In genomic region chr14:35078082-35078481, GRCh38 we compare ENCODE assay signal across 1 cellular context.
TF ChIP-seq lines count a peak whose summit lies in the region.

No MANE protein-coding gene starts in this region.

TF ChIP-seq in HepG2, 621 proteins besides CTCF, POLR2A, EP300 and RAD21 (continued from another document and continues in another):
- TF ChIP-seq, protein P1, sequence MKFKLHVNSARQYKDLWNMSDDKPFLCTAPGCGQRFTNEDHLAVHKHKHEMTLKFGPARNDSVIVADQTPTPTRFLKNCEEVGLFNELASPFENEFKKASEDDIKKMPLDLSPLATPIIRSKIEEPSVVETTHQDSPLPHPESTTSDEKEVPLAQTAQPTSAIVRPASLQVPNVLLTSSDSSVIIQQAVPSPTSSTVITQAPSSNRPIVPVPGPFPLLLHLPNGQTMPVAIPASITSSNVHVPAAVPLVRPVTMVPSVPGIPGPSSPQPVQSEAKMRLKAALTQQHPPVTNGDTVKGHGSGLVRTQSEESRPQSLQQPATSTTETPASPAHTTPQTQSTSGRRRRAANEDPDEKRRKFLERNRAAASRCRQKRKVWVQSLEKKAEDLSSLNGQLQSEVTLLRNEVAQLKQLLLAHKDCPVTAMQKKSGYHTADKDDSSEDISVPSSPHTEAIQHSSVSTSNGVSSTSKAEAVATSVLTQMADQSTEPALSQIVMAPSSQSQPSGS (CRISPR knock-in tag; IDR thresholded peaks at IDR 0.05): 0 out of 2 replicates have a peak, but pooled peaks have one; percentile 60
- TF ChIP-seq MTERF4 (CRISPR knock-in tag; IDR thresholded peaks at IDR 0.05): no peak
- peak; percentile 71 to 87 for TF ChIP-seq NR2F1 (CRISPR knock-in tag; IDR thresholded peaks at IDR 0.05)
- no peak for TF ChIP-seq PRPF4 (IDR thresholded peaks at IDR 0.05; ENCODE audit: low read depth, low read length, poor library complexity, severe bottlenecking)
- no peak for TF ChIP-seq ZNF337 (CRISPR knock-in tag; IDR thresholded peaks at IDR 0.05; ENCODE audit: borderline replicate concordance, low read depth)
- TF ChIP-seq, protein P2, sequence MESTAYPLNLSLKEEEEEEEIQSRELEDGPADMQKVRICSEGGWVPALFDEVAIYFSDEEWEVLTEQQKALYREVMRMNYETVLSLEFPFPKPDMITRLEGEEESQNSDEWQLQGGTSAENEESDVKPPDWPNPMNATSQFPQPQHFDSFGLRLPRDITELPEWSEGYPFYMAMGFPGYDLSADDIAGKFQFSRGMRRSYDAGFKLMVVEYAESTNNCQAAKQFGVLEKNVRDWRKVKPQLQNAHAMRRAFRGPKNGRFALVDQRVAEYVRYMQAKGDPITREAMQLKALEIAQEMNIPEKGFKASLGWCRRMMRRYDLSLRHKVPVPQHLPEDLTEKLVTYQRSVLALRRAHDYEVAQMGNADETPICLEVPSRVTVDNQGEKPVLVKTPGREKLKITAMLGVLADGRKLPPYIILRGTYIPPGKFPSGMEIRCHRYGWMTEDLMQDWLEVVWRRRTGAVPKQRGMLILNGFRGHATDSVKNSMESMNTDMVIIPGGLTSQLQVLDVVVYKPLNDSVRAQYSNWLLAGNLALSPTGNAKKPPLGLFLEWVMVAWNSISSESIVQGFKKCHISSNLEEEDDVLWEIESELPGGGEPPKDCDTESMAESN (CRISPR knock-in tag; conservative IDR thresholded peaks at IDR 0.05): no peak
- TF ChIP-seq, protein P3, sequence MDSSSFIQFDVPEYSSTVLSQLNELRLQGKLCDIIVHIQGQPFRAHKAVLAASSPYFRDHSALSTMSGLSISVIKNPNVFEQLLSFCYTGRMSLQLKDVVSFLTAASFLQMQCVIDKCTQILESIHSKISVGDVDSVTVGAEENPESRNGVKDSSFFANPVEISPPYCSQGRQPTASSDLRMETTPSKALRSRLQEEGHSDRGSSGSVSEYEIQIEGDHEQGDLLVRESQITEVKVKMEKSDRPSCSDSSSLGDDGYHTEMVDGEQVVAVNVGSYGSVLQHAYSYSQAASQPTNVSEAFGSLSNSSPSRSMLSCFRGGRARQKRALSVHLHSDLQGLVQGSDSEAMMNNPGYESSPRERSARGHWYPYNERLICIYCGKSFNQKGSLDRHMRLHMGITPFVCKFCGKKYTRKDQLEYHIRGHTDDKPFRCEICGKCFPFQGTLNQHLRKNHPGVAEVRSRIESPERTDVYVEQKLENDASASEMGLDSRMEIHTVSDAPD (CRISPR knock-in tag; IDR thresholded peaks at IDR 0.05): peak; percentile 94
- TF ChIP-seq ZFY (CRISPR knock-in tag; IDR thresholded peaks at IDR 0.05): no peak
- TF ChIP-seq MATR3 (CRISPR knock-in tag; IDR thresholded peaks at IDR 0.05): no peak
- no peak for TF ChIP-seq TMF1 (CRISPR knock-in tag; IDR thresholded peaks at IDR 0.05; ENCODE audit: low read depth)
- TF ChIP-seq MTA3 (CRISPR knock-in tag; IDR thresholded peaks at IDR 0.05): no peak
- TF ChIP-seq ZNF792 (CRISPR knock-in tag; IDR thresholded peaks at IDR 0.05): peak; percentile 94
- peak; percentile 81 for TF ChIP-seq ZMYM3 (CRISPR knock-in tag; IDR thresholded peaks at IDR 0.05)
- TF ChIP-seq ZNF644 (CRISPR knock-in tag; IDR thresholded peaks at IDR 0.05; ENCODE audit: low read depth): peak; percentile 91
- TF ChIP-seq ZSCAN21 (CRISPR knock-in tag; IDR thresholded peaks at IDR 0.05; ENCODE audit: borderline replicate concordance): no peak
- peak; percentile 39; the same call in 1 of the 2 replicates for TF ChIP-seq HDAC1 (CRISPR knock-in tag; IDR thresholded peaks at IDR 0.05)
- TF ChIP-seq NBN (conservative IDR thresholded peaks at IDR 0.05): no peak
- no peak for TF ChIP-seq ZNF747 (CRISPR knock-in tag; IDR thresholded peaks at IDR 0.05; ENCODE audit: borderline replicate concordance)
- no peak for TF ChIP-seq ZBTB43 (CRISPR knock-in tag; conservative IDR thresholded peaks at IDR 0.05)
- TF ChIP-seq GPBP1L1 (CRISPR knock-in tag; IDR thresholded peaks at IDR 0.05): no peak
- TF ChIP-seq RXRB (CRISPR knock-in tag; IDR thresholded peaks at IDR 0.05; ENCODE audit: borderline replicate concordance): peak; percentile 67
- TF ChIP-seq, protein P4, sequence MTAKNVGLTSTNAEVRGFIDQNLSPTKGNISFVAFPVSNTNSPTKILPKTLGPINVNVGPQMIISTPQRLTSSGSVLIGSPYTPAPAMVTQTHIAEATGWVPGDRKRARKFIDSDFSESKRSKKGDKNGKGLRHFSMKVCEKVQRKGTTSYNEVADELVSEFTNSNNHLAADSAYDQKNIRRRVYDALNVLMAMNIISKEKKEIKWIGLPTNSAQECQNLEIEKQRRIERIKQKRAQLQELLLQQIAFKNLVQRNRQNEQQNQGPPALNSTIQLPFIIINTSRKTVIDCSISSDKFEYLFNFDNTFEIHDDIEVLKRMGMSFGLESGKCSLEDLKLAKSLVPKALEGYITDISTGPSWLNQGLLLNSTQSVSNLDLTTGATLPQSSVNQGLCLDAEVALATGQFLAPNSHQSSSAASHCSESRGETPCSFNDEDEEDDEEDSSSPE (CRISPR knock-in tag; IDR thresholded peaks at IDR 0.05): peak; percentile 19
- TF ChIP-seq, protein P5, sequence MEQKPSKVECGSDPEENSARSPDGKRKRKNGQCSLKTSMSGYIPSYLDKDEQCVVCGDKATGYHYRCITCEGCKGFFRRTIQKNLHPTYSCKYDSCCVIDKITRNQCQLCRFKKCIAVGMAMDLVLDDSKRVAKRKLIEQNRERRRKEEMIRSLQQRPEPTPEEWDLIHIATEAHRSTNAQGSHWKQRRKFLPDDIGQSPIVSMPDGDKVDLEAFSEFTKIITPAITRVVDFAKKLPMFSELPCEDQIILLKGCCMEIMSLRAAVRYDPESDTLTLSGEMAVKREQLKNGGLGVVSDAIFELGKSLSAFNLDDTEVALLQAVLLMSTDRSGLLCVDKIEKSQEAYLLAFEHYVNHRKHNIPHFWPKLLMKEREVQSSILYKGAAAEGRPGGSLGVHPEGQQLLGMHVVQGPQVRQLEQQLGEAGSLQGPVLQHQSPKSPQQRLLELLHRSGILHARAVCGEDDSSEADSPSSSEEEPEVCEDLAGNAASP (CRISPR knock-in tag; IDR thresholded peaks at IDR 0.05; ENCODE audit: borderline replicate concordance): peak; percentile 47; the same call in 1 of the 2 replicates
- no peak for TF ChIP-seq ZNF326 (CRISPR knock-in tag; IDR thresholded peaks at IDR 0.05; ENCODE audit: borderline replicate concordance)
- no peak for TF ChIP-seq STAT6 (CRISPR knock-in tag; IDR thresholded peaks at IDR 0.05; ENCODE audit: borderline replicate concordance)
- TF ChIP-seq, protein P6, sequence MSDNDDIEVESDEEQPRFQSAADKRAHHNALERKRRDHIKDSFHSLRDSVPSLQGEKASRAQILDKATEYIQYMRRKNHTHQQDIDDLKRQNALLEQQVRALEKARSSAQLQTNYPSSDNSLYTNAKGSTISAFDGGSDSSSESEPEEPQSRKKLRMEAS (IDR thresholded peaks at IDR 0.05): peak; percentile 87
- no peak for TF ChIP-seq SYNCRIP (IDR thresholded peaks at IDR 0.05; ENCODE audit: insufficient read depth, low read depth, low read length)
- no peak for TF ChIP-seq ZNF101 (CRISPR knock-in tag; IDR thresholded peaks at IDR 0.05; ENCODE audit: borderline replicate concordance, low read depth)
- no peak for TF ChIP-seq SPEN (CRISPR knock-in tag; IDR thresholded peaks at IDR 0.05; ENCODE audit: low read depth)
- TF ChIP-seq KDM2A (CRISPR knock-in tag; IDR thresholded peaks at IDR 0.05; ENCODE audit: borderline replicate concordance, low read depth): no peak
- TF ChIP-seq PLRG1 (conservative IDR thresholded peaks at IDR 0.05): no peak
- no peak for TF ChIP-seq ZHX1 (CRISPR knock-in tag; IDR thresholded peaks at IDR 0.05; ENCODE audit: low read depth)
- no peak for TF ChIP-seq ZNF430 (CRISPR knock-in tag; IDR thresholded peaks at IDR 0.05)
- no peak for TF ChIP-seq MAFF (IDR thresholded peaks at IDR 0.05; ENCODE audit: low read depth, low read length)
- TF ChIP-seq IKZF1 (IDR thresholded peaks at IDR 0.05): no peak
- TF ChIP-seq ZNF879 (CRISPR knock-in tag; IDR thresholded peaks at IDR 0.05): no peak
- TF ChIP-seq REPIN1 (CRISPR knock-in tag; IDR thresholded peaks at IDR 0.05; ENCODE audit: borderline replicate concordance, low read depth): peak; percentile 69; the same call in 1 of the 2 replicates
- peak; percentile 59 for TF ChIP-seq ZNF18 (CRISPR knock-in tag; IDR thresholded peaks at IDR 0.05; ENCODE audit: insufficient replicate concordance)
- peak; percentile 79 for TF ChIP-seq BCL6 (CRISPR knock-in tag; IDR thresholded peaks at IDR 0.05)
- TF ChIP-seq ARID3A (IDR thresholded peaks at IDR 0.05; ENCODE audit: low read depth, low read length): peak; percentile 23; the same call in 1 of the 2 replicates
